In the genomic region with DNA sequence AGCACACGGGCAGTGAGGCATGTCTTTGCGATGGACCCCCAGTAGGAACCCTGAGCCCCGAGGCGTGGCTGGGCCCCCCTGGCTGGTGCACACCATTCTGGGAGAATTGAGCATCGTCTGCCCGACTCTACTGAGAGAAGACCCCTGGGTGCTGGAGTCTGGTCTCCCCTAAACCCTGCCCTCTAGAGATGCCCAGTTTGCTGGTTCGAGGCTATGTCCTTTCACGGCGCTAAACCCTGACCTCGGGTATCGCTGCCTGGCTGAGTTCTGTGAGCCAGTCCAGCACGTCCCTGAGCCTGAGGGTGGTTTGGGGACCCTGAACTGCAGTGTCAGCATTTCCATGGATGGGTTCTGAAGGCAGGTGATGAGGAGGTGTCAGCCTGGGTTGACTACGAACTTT, we compare ENCODE assay signal across 1 cellular context.
TF ChIP-seq lines count a peak whose summit lies in the region.

No MANE protein-coding gene starts in this region.

TF ChIP-seq in GM12878, 131 proteins besides CTCF, POLR2A, EP300 and RAD21 (continued from another document):
- TF ChIP-seq, protein P1, sequence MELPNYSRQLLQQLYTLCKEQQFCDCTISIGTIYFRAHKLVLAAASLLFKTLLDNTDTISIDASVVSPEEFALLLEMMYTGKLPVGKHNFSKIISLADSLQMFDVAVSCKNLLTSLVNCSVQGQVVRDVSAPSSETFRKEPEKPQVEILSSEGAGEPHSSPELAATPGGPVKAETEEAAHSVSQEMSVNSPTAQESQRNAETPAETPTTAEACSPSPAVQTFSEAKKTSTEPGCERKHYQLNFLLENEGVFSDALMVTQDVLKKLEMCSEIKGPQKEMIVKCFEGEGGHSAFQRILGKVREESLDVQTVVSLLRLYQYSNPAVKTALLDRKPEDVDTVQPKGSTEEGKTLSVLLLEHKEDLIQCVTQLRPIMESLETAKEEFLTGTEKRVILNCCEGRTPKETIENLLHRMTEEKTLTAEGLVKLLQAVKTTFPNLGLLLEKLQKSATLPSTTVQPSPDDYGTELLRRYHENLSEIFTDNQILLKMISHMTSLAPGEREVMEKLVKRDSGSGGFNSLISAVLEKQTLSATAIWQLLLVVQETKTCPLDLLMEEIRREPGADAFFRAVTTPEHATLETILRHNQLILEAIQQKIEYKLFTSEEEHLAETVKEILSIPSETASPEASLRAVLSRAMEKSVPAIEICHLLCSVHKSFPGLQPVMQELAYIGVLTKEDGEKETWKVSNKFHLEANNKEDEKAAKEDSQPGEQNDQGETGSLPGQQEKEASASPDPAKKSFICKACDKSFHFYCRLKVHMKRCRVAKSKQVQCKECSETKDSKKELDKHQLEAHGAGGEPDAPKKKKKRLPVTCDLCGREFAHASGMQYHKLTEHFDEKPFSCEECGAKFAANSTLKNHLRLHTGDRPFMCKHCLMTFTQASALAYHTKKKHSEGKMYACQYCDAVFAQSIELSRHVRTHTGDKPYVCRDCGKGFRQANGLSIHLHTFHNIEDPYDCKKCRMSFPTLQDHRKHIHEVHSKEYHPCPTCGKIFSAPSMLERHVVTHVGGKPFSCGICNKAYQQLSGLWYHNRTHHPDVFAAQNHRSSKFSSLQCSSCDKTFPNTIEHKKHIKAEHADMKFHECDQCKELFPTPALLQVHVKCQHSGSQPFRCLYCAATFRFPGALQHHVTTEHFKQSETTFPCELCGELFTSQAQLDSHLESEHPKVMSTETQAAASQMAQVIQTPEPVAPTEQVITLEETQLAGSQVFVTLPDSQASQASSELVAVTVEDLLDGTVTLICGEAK (IDR thresholded peaks at IDR 0.05; ENCODE audit: borderline replicate concordance) = no peak
- TF ChIP-seq NR2F1 (conservative IDR thresholded peaks at IDR 0.05) = 0 out of 2 replicates have a peak, but pooled peaks have one; percentile 0
